Comparison of ENCODE assay signal across 2 cellular contexts in the genomic region with DNA sequence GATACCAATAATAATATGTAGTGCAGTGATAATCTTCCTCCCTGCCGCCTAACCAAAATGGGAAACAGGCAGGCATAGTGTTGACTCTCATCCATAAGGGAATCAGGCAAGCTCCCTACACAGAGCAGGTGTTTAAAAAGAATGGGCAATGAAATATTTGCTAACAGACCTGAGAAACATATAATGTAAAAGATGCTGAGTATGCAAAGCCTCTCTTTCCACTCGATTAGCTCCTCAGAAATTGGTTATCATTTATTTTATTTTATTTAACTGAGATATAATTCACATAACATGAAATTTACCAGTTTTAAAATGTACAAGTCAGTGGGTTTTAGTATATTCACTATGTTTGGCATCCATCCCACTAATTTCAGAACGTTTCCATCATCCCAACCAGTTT.
TF ChIP-seq lines count a peak whose summit lies in the region.

No MANE protein-coding gene starts in this region.

TF ChIP-seq in GM12891, 5 proteins besides CTCF, POLR2A, EP300 and RAD21:
- no peak for TF ChIP-seq PAX5 (IDR thresholded peaks at IDR 0.05; ENCODE audit: insufficient read depth, low read length, severe bottlenecking)
TF ChIP-seq in GM12891: peak in this region for 0.

TF ChIP-seq in IMR-90, 13 proteins besides CTCF, POLR2A, EP300 and RAD21 (continued from another document):
- TF ChIP-seq RCOR1 (IDR thresholded peaks at IDR 0.05; ENCODE audit: insufficient replicate concordance, low read length): no peak
- no peak for TF ChIP-seq RFX5 (IDR thresholded peaks at IDR 0.05; ENCODE audit: low read depth, low read length)
- TF ChIP-seq, protein P1, sequence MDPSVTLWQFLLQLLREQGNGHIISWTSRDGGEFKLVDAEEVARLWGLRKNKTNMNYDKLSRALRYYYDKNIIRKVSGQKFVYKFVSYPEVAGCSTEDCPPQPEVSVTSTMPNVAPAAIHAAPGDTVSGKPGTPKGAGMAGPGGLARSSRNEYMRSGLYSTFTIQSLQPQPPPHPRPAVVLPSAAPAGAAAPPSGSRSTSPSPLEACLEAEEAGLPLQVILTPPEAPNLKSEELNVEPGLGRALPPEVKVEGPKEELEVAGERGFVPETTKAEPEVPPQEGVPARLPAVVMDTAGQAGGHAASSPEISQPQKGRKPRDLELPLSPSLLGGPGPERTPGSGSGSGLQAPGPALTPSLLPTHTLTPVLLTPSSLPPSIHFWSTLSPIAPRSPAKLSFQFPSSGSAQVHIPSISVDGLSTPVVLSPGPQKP (IDR thresholded peaks at IDR 0.05; ENCODE audit: borderline replicate concordance, low read depth, low read length): no peak
- no peak for TF ChIP-seq CHD1 (IDR thresholded peaks at IDR 0.05; ENCODE audit: low read depth, low read length)
- no peak for TF ChIP-seq FOS (IDR thresholded peaks at IDR 0.05; ENCODE audit: low read depth, low read length)
